1 cellular context compared by ENCODE assay signal in the genomic region with DNA sequence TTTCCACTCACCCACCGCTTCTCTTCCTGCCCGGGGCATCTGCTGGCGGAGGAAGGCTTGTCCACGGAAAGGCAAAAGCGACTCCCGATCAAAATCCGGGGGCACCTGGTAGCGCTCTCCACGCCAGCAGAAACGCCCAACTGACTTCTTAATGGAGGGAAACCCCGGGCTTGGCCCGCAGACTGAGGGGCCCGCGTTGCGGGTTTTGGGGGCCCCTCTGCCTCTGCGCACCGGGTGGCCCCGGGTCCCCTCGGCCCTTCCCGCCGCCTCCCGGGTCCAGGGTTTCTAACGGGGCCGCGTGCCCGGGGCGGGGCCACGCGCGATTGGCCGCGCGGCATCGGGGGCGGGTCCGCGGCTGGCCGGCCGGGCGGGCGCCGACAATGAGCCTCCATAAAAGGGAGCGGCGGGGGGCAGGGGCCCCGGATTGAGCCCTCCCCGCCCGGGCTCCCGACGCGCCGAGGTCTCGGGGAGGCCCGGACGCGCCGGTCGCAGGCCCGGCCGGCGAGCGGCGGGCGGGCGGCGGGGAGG.
TF ChIP-seq lines count a peak whose summit lies in the region.

A gene with protein sequence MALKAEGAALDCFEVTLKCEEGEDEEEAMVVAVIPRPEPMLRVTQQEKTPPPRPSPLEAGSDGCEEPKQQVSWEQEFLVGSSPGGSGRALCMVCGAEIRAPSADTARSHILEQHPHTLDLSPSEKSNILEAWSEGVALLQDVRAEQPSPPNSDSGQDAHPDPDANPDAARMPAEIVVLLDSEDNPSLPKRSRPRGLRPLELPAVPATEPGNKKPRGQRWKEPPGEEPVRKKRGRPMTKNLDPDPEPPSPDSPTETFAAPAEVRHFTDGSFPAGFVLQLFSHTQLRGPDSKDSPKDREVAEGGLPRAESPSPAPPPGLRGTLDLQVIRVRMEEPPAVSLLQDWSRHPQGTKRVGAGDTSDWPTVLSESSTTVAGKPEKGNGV (plus strand): TSS at position 422 of the 528 bp plus-strand sequence. CDS start 231 bp downstream, outside the sequence.

TF ChIP-seq in HepG2, 621 proteins besides CTCF, POLR2A, EP300 and RAD21 (continued from another document):
- TF ChIP-seq ZBTB38 (CRISPR knock-in tag; IDR thresholded peaks at IDR 0.05) (no peak), ZMYM2 (CRISPR knock-in tag; IDR thresholded peaks at IDR 0.05) (no peak), DNMT3B (CRISPR knock-in tag; conservative IDR thresholded peaks at IDR 0.05) (no peak), MED8 (CRISPR knock-in tag; IDR thresholded peaks at IDR 0.05; ENCODE audit: insufficient replicate concordance) (peak; percentile 24), HOXA5 (CRISPR knock-in tag; IDR thresholded peaks at IDR 0.05) (no peak), TOE1 (CRISPR knock-in tag; IDR thresholded peaks at IDR 0.05) (no peak), BRCA1 (CRISPR knock-in tag; IDR thresholded peaks at IDR 0.05) (no peak), XBP1 (CRISPR knock-in tag; IDR thresholded peaks at IDR 0.05) (no peak), IKZF4 (CRISPR knock-in tag; IDR thresholded peaks at IDR 0.05; ENCODE audit: borderline replicate concordance, low read depth, not compliant biosample characterization) (no peak), HOXA9 (CRISPR knock-in tag; IDR thresholded peaks at IDR 0.05; ENCODE audit: borderline replicate concordance) (no peak), GMEB1 (CRISPR knock-in tag; IDR thresholded peaks at IDR 0.05; ENCODE audit: borderline replicate concordance) (no peak), SRF (IDR thresholded peaks at IDR 0.05; ENCODE audit: low read depth, low read length) (peak; percentile 76), ZNF501 (CRISPR knock-in tag; IDR thresholded peaks at IDR 0.05) (peak; percentile 32; the same call in 1 of the 2 replicates), ZNF670 (CRISPR knock-in tag; IDR thresholded peaks at IDR 0.05; ENCODE audit: borderline replicate concordance) (0 out of 2 replicates have a peak, but pooled peaks have one; percentile 32), HNF4A (CRISPR knock-in tag; IDR thresholded peaks at IDR 0.05) (no peak), ZNF747 (CRISPR knock-in tag; IDR thresholded peaks at IDR 0.05; ENCODE audit: borderline replicate concordance) (no peak), SIN3B (IDR thresholded peaks at IDR 0.05; ENCODE audit: low read length) (peak; percentile 28; the same call in 1 of the 2 replicates), ARNT2 (CRISPR knock-in tag; IDR thresholded peaks at IDR 0.05; ENCODE audit: low read depth) (peak; percentile 58; the same call in 1 of the 2 replicates), MAX (IDR thresholded peaks at IDR 0.05) (peak; percentile 63), PATZ1 (CRISPR knock-in tag; IDR thresholded peaks at IDR 0.05) (peak; percentile 77), ZNF713 (CRISPR knock-in tag; IDR thresholded peaks at IDR 0.05) (no peak), TCF12 (IDR thresholded peaks at IDR 0.05) (no peak), TCF12 (CRISPR knock-in tag; IDR thresholded peaks at IDR 0.05) (no peak), ZNF317 (CRISPR knock-in tag; IDR thresholded peaks at IDR 0.05) (no peak), FOXK2 (IDR thresholded peaks at IDR 0.05) (no peak), JARID2 (CRISPR knock-in tag; IDR thresholded peaks at IDR 0.05; ENCODE audit: insufficient replicate concordance) (no peak), PRMT3 (CRISPR knock-in tag; IDR thresholded peaks at IDR 0.05; ENCODE audit: borderline replicate concordance, low read depth) (no peak), ZNF563 (CRISPR knock-in tag; IDR thresholded peaks at IDR 0.05) (0 out of 2 replicates have a peak, but pooled peaks have one; percentile 42), ZKSCAN5 (CRISPR knock-in tag; IDR thresholded peaks at IDR 0.05) (no peak), PHF5A (CRISPR knock-in tag; IDR thresholded peaks at IDR 0.05; ENCODE audit: low read depth, unreplicated experiment) (no peak), PHB2 (IDR thresholded peaks at IDR 0.05; ENCODE audit: partially characterized antibody) (no peak), PPARG (CRISPR knock-in tag; conservative IDR thresholded peaks at IDR 0.05) (no peak), MED1 (CRISPR knock-in tag; IDR thresholded peaks at IDR 0.05) (0 out of 2 replicates have a peak, but pooled peaks have one; percentile 15), PHF8 (CRISPR knock-in tag; IDR thresholded peaks at IDR 0.05) (0 out of 2 replicates have a peak, but pooled peaks have one; percentile 2), ZBTB7B (CRISPR knock-in tag; IDR thresholded peaks at IDR 0.05) (peak; percentile 68), MTERF4 (CRISPR knock-in tag; IDR thresholded peaks at IDR 0.05) (no peak), ISL2 (CRISPR knock-in tag; IDR thresholded peaks at IDR 0.05) (0 out of 2 replicates have a peak, but pooled peaks have one; percentile 20), NFATC3 (CRISPR knock-in tag; IDR thresholded peaks at IDR 0.05) (no peak), ZNF230 (CRISPR knock-in tag; IDR thresholded peaks at IDR 0.05) (no peak), ZNF574 (CRISPR knock-in tag; IDR thresholded peaks at IDR 0.05) (0 out of 2 replicates have a peak, but pooled peaks have one; percentile 46)
- TF ChIP-seq, protein P1, sequence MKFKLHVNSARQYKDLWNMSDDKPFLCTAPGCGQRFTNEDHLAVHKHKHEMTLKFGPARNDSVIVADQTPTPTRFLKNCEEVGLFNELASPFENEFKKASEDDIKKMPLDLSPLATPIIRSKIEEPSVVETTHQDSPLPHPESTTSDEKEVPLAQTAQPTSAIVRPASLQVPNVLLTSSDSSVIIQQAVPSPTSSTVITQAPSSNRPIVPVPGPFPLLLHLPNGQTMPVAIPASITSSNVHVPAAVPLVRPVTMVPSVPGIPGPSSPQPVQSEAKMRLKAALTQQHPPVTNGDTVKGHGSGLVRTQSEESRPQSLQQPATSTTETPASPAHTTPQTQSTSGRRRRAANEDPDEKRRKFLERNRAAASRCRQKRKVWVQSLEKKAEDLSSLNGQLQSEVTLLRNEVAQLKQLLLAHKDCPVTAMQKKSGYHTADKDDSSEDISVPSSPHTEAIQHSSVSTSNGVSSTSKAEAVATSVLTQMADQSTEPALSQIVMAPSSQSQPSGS (CRISPR knock-in tag; IDR thresholded peaks at IDR 0.05): no peak
